25 cellular contexts compared by ENCODE assay signal in genomic region chr1:6054596-6054995, GRCh38.
"Had no signal": no experiment of that assay in that cellular context is flagged by ENCODE, and none has a peak within 500 bp of the region (broad histone marks: within the 10 kb centered on the region; RNA-seq: fewer than 3 reads in every experiment).

No MANE protein-coding gene starts in this region.

- H3K27me3 ChIP-seq: adrenal gland, colonic mucosa, Peyer's patch had no signal

- H3K27me3 Mint-ChIP-seq: activated CD4-positive, alpha-beta memory T cell treated with anti-CD3 and anti-CD28 coated beads for 36 hours; activated CD4-positive, alpha-beta T cell treated with anti-CD3 and anti-CD28 coated beads, Interleukin-2, amount 10 ng/mL, durations not matched to agents 7 days and 5 days; activated naive CD8-positive, alpha-beta T cell treated with anti-CD3 and anti-CD28 coated beads for 36 hours had no signal

- DNase-seq: activated CD4-positive, alpha-beta memory T cell treated with anti-CD3 and anti-CD28 coated beads for 36 hours; activated CD4-positive, alpha-beta T cell treated with anti-CD3 and anti-CD28 coated beads, Interleukin-2, amount 10 ng/mL, durations not matched to agents 7 days and 5 days; activated CD4-positive, CD25-positive, alpha-beta regulatory T cell; activated CD8-positive, alpha-beta memory T cell treated with anti-CD3 and anti-CD28 coated beads, Interleukin-2, amount 50 U/mL, for 4 hours; activated effector memory CD4-positive, alpha-beta T cell treated with Interleukin-2 at 50 U/mL for 16 hours; activated naive CD4-positive, alpha-beta T cell; activated naive CD8-positive, alpha-beta T cell treated with anti-CD3 and anti-CD28 coated beads for 36 hours; adrenal gland; anterior cingulate cortex; caudate nucleus; colonic mucosa; MM.1S; NCI-H1105 treated with DMSO at 0.1 percent for 48 hours; NCI-H146; NCI-H187 treated with DMSO at 0.1 percent for 48 hours; NCI-H2081 treated with DMSO at 0.1 percent for 48 hours; NCI-H2171 treated with DMSO at 0.1 percent for 48 hours; NCI-H510A treated with DMSO at 0.1 percent for 48 hours; NCI-H69; Peyer's patch; Right ventricle myocardium superior; SJCRH30; SK-N-SH; T-helper 1 cell had no signal

- H3K36me3 ChIP-seq: adrenal gland, colonic mucosa, Peyer's patch, SJCRH30 had no signal

- H3K27ac Mint-ChIP-seq: activated CD4-positive, alpha-beta memory T cell treated with anti-CD3 and anti-CD28 coated beads for 36 hours; activated naive CD8-positive, alpha-beta T cell treated with anti-CD3 and anti-CD28 coated beads for 36 hours; activated T-helper 1 cell treated with anti-CD3 and anti-CD28 coated beads, Interleukin-12 subunit alpha, Interleukin-12 subunit beta, Interleukin-2, Interleukin-4 antibody, amounts not matched to agents 30 ng/mL and 10 ng/mL and 1 ng/mL, durations not matched to agents 14 hours and 24 hours and 36 hours had no signal

- H3K4me3 Mint-ChIP-seq: activated CD4-positive, alpha-beta memory T cell treated with anti-CD3 and anti-CD28 coated beads for 36 hours; activated CD4-positive, alpha-beta T cell treated with anti-CD3 and anti-CD28 coated beads, Interleukin-2, amount 10 ng/mL, durations not matched to agents 7 days and 5 days; activated naive CD8-positive, alpha-beta T cell treated with anti-CD3 and anti-CD28 coated beads for 36 hours; activated T-helper 1 cell treated with anti-CD3 and anti-CD28 coated beads, Interleukin-12 subunit alpha, Interleukin-12 subunit beta, Interleukin-2, Interleukin-4 antibody, amounts not matched to agents 30 ng/mL and 10 ng/mL and 1 ng/mL, durations not matched to agents 14 hours and 24 hours and 36 hours had no signal

- H3K4me3 ChIP-seq: adrenal gland, colonic mucosa, Peyer's patch, SJCRH30 had no signal

- H3K9me3 Mint-ChIP-seq: activated CD4-positive, alpha-beta memory T cell treated with anti-CD3 and anti-CD28 coated beads for 36 hours; activated CD4-positive, alpha-beta T cell treated with anti-CD3 and anti-CD28 coated beads, Interleukin-2, amount 10 ng/mL, durations not matched to agents 7 days and 5 days; activated naive CD8-positive, alpha-beta T cell treated with anti-CD3 and anti-CD28 coated beads for 36 hours; activated T-helper 1 cell treated with anti-CD3 and anti-CD28 coated beads, Interleukin-12 subunit alpha, Interleukin-12 subunit beta, Interleukin-2, Interleukin-4 antibody, amounts not matched to agents 30 ng/mL and 10 ng/mL and 1 ng/mL, durations not matched to agents 14 hours and 24 hours and 36 hours had no signal
